In genomic region chr9:3773661-3774060, GRCh38 we compare ENCODE assay signal across 17 cellular contexts.
DNase-seq lines count a peak whose midpoint lies in the region; ATAC-seq, FAIRE-seq and TF ChIP-seq lines count a peak whose summit lies in the region.
"Had no signal": no experiment of that assay in that cellular context is flagged by ENCODE, and none has a peak within 500 bp of the region (broad histone marks: within the 10 kb centered on the region; RNA-seq: fewer than 3 reads in every experiment).

No MANE protein-coding gene starts in this region.

- intact Hi-C loops in mammary epithelial cell (cut with micrococcal nuclease): no loop called here

- H2BK5ac ChIP-seq in mesendoderm (ENCODE audit: low read length): no peak overlapping the region

- H3K4me1 ChIP-seq in BLaER1 treated with 17β-estradiol and CSF1 and Interleukin-3, amounts not matched to agents 10 nM and 100 nM: peaks cover 41 to 83% (median 74%) of the 10 kb centered on the region in 10 experiments
- H3K4me1 ChIP-seq in mammary epithelial cell (ENCODE audit: insufficient read depth, low read length) (no peaks in the 10 kb centered on the region), mesendoderm (ENCODE audit: control insufficient read depth, low read depth, low read length) (peaks cover 10% of the 10 kb centered on the region)

- H3K27ac ChIP-seq in BLaER1 treated with 17β-estradiol and CSF1 and Interleukin-3, amounts not matched to agents 10 nM and 100 nM: peak overlapping the region in 2 of 11 experiments; percentile 5 to 77; a peak in 1 of 22 replicates
- H3K27ac ChIP-seq in mammary epithelial cell (ENCODE audit: insufficient read depth, low read depth, low read length) (no peak overlapping the region), mesendoderm (ENCODE audit: low read depth, low read length) (no peak overlapping the region)

- dilution Hi-C loops in mammary epithelial cell (cut with HindIII; ENCODE audit: low sequenced_read_pairs): no loop called here

- H3K56ac ChIP-seq in mesendoderm (ENCODE audit: low read length): no peak overlapping the region

- 45% methylated on average over 5 of the region's 5 CpGs for WGBS in mammary epithelial cell (ENCODE audit: low coverage, missing lambda C conversion rate)
- WGBS in mesendoderm (ENCODE audit: extremely low coverage, insufficient coverage, low lambda C conversion rate): no CpG with 5 or more reads among the region's 5 CpGs

- no TSS peak for BruUV-seq in mammary epithelial cell (replicated peaks; lab: Mats Ljungman, UMichigan)

- H4K8ac ChIP-seq in mesendoderm (ENCODE audit: low read depth, low read length): no peak overlapping the region

- no peak for FAIRE-seq in GM12892 (lab: Jason Lieb, UNC)
- FAIRE-seq: D721Med, GM19239 had no signal

- in situ Hi-C loops in mammary epithelial cell (cut with MboI; ENCODE audit: low sequenced_read_pairs in 2 of 2): no loop called here

- H2BK120ac ChIP-seq in mesendoderm (ENCODE audit: low read depth, low read length): no peak overlapping the region

- peak overlapping the region; percentile 13 for H3K18ac ChIP-seq in mesendoderm (ENCODE audit: low read length)

- no peak for ATAC-seq in GM21576 (IDR thresholded peaks at IDR 0.05; ENCODE audit: unreplicated experiment)
- ATAC-seq: GM23338, HCT116 had no signal

- H4K5ac ChIP-seq in mesendoderm (ENCODE audit: low read length): no peak overlapping the region

- no peaks in the 10 kb centered on the region; a peak in 1 of 22 replicates for H3K36me3 ChIP-seq in BLaER1 treated with 17β-estradiol and CSF1 and Interleukin-3, amounts not matched to agents 10 nM and 100 nM
- no peaks in the 10 kb centered on the region for H3K36me3 ChIP-seq in mammary epithelial cell (ENCODE audit: insufficient read depth, low read length)
- H3K36me3 ChIP-seq in mesendoderm (ENCODE audit: control insufficient read depth, insufficient read depth, low read length): no peaks in the 10 kb centered on the region

- no peak for TF ChIP-seq POLR2A in GM12892 (IDR thresholded peaks at IDR 0.05; ENCODE audit: low read depth, low read length)

- H3K23ac ChIP-seq in mesendoderm (ENCODE audit: low read length): no peak overlapping the region

- no peak overlapping the region for H3K4ac ChIP-seq in mesendoderm (ENCODE audit: low read depth, low read length)

- H3K9me3 ChIP-seq in BLaER1 treated with 17β-estradiol and CSF1 and Interleukin-3, amounts not matched to agents 10 nM and 100 nM (replicated peaks in 1 of 11): peaks cover 0 to 26% (median 9%) of the 10 kb centered on the region in 11 experiments; a peak in 14 of 22 replicates
- no peaks in the 10 kb centered on the region for H3K9me3 ChIP-seq in mammary epithelial cell (replicated peaks; ENCODE audit: insufficient read depth, low read length)

- TF ChIP-seq CTCF in mammary epithelial cell (conservative IDR thresholded peaks at IDR 0.05 in 1 of 2, IDR thresholded peaks at IDR 0.05 in 1 of 2; ENCODE audit: extremely low read depth in 1 of 2, insufficient read depth in 1 of 2, low read depth in 1 of 2, low read length in 2 of 2): no peak

- DNase-seq in mammary epithelial cell (no peak), mesendoderm (no peak), GM12892 (ENCODE audit: insufficient read length) (no peak), dedifferentiated amniotic fluid mesenchymal stem cell (ENCODE audit: extremely low spot score) (no peak)
- DNase-seq: CD4-positive, alpha-beta T cell; CD8-positive, alpha-beta memory T cell; DMS 273 treated with DMSO at 0.1 percent for 48 hours; DMS79; EL; GF-D8; H9 had no signal

- H3K4me3 ChIP-seq in BLaER1 treated with 17β-estradiol and CSF1 and Interleukin-3, amounts not matched to agents 10 nM and 100 nM: no peak overlapping the region
- no peak overlapping the region for H3K4me3 ChIP-seq in mammary epithelial cell (replicated peaks in 1 of 3; ENCODE audit: insufficient read depth in 1 of 3, low read depth in 2 of 3, low read length in 3 of 3)
- H3K4me3 ChIP-seq in mesendoderm (ENCODE audit: low read length): no peak overlapping the region
- H3K4me3 ChIP-seq: GM23338 had no signal

- CTCF ChIA-PET in mammary epithelial cell (lab: Charles Lee; ENCODE audit: low non-redundant PET): no interaction called here

- H3K9ac ChIP-seq in BLaER1 treated with 17β-estradiol and CSF1 and Interleukin-3, amounts not matched to agents 10 nM and 100 nM: no peak overlapping the region
- H3K9ac ChIP-seq in mammary epithelial cell (ENCODE audit: insufficient read depth, low read length): no peak overlapping the region
- no peak overlapping the region for H3K9ac ChIP-seq in mesendoderm (ENCODE audit: low read length)

- no peaks in the 10 kb centered on the region for H3K27me3 ChIP-seq in BLaER1 treated with 17β-estradiol and CSF1 and Interleukin-3, amounts not matched to agents 10 nM and 100 nM
- H3K27me3 ChIP-seq in mammary epithelial cell (ENCODE audit: insufficient read depth, low read length): no peaks in the 10 kb centered on the region
- H3K27me3 ChIP-seq in mesendoderm (ENCODE audit: insufficient read depth, low read length, poor library complexity): no peaks in the 10 kb centered on the region

- no peak overlapping the region for H2BK15ac ChIP-seq in mesendoderm (replicated peaks; ENCODE audit: low read depth)

- peak overlapping the region; percentile 31 for H2AFZ ChIP-seq in mammary epithelial cell (ENCODE audit: low read depth, low read length)
- H2AFZ ChIP-seq: GM23338 had no signal

- H3K4me2 ChIP-seq in BLaER1 treated with 17β-estradiol and CSF1 and Interleukin-3, amounts not matched to agents 10 nM and 100 nM: peak overlapping the region in 9 of 11 experiments; percentile 74 to 89 (median 84); a peak in 17 of 22 replicates
- H3K4me2 ChIP-seq in mammary epithelial cell (ENCODE audit: insufficient read depth, low read depth, low read length) (no peak overlapping the region), mesendoderm (ENCODE audit: low read length) (no peak overlapping the region)
- H3K4me2 ChIP-seq: GM23338 had no signal

- no peaks in the 10 kb centered on the region for H4K20me1 ChIP-seq in BLaER1 treated with 17β-estradiol and CSF1 and Interleukin-3, amounts not matched to agents 10 nM and 100 nM
- H4K20me1 ChIP-seq in mammary epithelial cell (ENCODE audit: insufficient read depth, low read length): no peaks in the 10 kb centered on the region

- H3K79me2 ChIP-seq in mammary epithelial cell (ENCODE audit: insufficient read depth, low read length) (no peaks in the 10 kb centered on the region), mesendoderm (ENCODE audit: control insufficient read depth, insufficient read depth, low read length) (no peaks in the 10 kb centered on the region)

- H2AK5ac ChIP-seq in mesendoderm (ENCODE audit: low read length): no peak overlapping the region

- no peaks in the 10 kb centered on the region for H3K79me1 ChIP-seq in mesendoderm (ENCODE audit: low read length)

Comparison
In these comparisons a context has a peak if more than half of its experiments do, and no peak if none do; other contexts are left out.
1. H3K4me2 ChIP-seq: peak in BLaER1 treated with 17β-estradiol and CSF1 and Interleukin-3, amounts not matched to agents 10 nM and 100 nM (9 of 11); none in mammary epithelial cell (single experiment) and mesendoderm (single experiment).